1 cellular context compared by ENCODE assay signal in genomic region chr15:66700412-66700801, GRCh38.
TF ChIP-seq lines count a peak whose summit lies in the region.

No MANE protein-coding gene starts in this region.

TF ChIP-seq in HEK293, 187 proteins besides CTCF, POLR2A, EP300 and RAD21 (continued from another document):
- TF ChIP-seq ZNF394 (tag by site-specific recombination; IDR thresholded peaks at IDR 0.05; ENCODE audit: borderline replicate concordance) (no peak), PATZ1 (tag by site-specific recombination; IDR thresholded peaks at IDR 0.05) (no peak), ZNF391 (tag by site-specific recombination; IDR thresholded peaks at IDR 0.05; ENCODE audit: borderline replicate concordance, low read depth) (no peak), ZNF560 (tag by site-specific recombination; IDR thresholded peaks at IDR 0.05; ENCODE audit: borderline replicate concordance) (no peak), BCL11A (tag by site-specific recombination; IDR thresholded peaks at IDR 0.05; ENCODE audit: low read depth) (peak; percentile 15; the same call in 1 of the 2 replicates), ZFP3 (tag by site-specific recombination; IDR thresholded peaks at IDR 0.05; ENCODE audit: low read depth) (no peak), ZEB2 (tag by site-specific recombination; IDR thresholded peaks at IDR 0.05) (peak; percentile 10; the same call in 1 of the 2 replicates), ZNF175 (tag by site-specific recombination; IDR thresholded peaks at IDR 0.05) (no peak), ZNF121 (tag by site-specific recombination; IDR thresholded peaks at IDR 0.05) (no peak), ZNF202 (tag by site-specific recombination; IDR thresholded peaks at IDR 0.05; ENCODE audit: borderline replicate concordance) (no peak)
- TF ChIP-seq, protein P1, sequence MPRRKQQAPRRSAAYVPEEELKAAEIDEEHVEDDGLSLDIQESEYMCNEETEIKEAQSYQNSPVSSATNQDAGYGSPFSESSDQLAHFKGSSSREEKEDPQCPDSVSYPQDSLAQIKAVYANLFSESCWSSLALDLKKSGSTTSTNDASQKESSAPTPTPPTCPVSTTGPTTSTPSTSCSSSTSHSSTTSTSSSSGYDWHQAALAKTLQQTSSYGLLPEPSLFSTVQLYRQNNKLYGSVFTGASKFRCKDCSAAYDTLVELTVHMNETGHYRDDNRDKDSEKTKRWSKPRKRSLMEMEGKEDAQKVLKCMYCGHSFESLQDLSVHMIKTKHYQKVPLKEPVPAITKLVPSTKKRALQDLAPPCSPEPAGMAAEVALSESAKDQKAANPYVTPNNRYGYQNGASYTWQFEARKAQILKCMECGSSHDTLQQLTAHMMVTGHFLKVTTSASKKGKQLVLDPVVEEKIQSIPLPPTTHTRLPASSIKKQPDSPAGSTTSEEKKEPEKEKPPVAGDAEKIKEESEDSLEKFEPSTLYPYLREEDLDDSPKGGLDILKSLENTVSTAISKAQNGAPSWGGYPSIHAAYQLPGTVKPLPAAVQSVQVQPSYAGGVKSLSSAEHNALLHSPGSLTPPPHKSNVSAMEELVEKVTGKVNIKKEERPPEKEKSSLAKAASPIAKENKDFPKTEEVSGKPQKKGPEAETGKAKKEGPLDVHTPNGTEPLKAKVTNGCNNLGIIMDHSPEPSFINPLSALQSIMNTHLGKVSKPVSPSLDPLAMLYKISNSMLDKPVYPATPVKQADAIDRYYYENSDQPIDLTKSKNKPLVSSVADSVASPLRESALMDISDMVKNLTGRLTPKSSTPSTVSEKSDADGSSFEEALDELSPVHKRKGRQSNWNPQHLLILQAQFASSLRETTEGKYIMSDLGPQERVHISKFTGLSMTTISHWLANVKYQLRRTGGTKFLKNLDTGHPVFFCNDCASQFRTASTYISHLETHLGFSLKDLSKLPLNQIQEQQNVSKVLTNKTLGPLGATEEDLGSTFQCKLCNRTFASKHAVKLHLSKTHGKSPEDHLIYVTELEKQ (tag by site-specific recombination; IDR thresholded peaks at IDR 0.05; ENCODE audit: borderline replicate concordance), result 0 out of 2 replicates have a peak, but pooled peaks have one; percentile 7
